Comparison of ENCODE assay signal across 24 cellular contexts in the genomic region with DNA sequence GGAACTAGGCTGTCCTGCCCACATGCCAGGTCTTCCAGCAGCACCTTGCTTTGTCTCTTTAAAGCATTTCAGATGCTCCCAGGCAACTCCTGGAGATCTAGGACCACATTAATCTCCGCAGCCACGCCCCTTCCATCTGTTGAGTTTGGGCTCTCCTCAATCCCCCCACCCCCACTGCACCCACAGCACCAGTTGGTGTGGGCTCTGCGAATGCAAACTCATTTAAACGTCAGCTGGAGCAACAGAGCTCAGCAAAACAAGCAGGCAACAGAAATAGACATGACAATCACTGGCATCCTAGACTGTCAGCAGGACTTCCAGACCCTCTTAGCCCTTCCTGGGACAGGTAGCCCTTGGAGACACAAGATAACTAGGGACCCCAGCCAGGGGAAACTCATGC.
A peak's percentile ranks its signal among the peaks of the same experiment; 100 is the strongest.
DNase-seq lines count a peak whose midpoint lies in the region; ATAC-seq, FAIRE-seq and TF ChIP-seq lines count a peak whose summit lies in the region.
"Had no signal": no experiment of that assay in that cellular context is flagged by ENCODE, and none has a peak within 500 bp of the region (broad histone marks: within the 10 kb centered on the region; RNA-seq: fewer than 3 reads in every experiment).

No MANE protein-coding gene starts in this region.

- H3K9me3 Mint-ChIP-seq in natural killer cell treated with Interleukin-12 subunit alpha and Interleukin-12 subunit beta and Interleukin-15 and Interleukin-18, amount 100 ng/mL, for 72 hours: no peaks in the 10 kb centered on the region
- H3K9me3 Mint-ChIP-seq: activated naive CD4-positive, alpha-beta T cell treated with anti-CD3 and anti-CD28 coated beads, Interleukin-2, amount 10 ng/mL, durations not matched to agents 7 days and 5 days; memory B cell; naive B cell had no signal

- H3K4me3 ChIP-seq in SJCRH30 (no peak overlapping the region), osteoblast (ENCODE audit: insufficient read depth, low read length) (no peak overlapping the region)
- H3K4me3 ChIP-seq: cardiac muscle cell had no signal

- H3K27ac Mint-ChIP-seq in natural killer cell treated with Interleukin-12 subunit alpha and Interleukin-12 subunit beta and Interleukin-15 and Interleukin-18, amount 100 ng/mL, for 72 hours: no peak overlapping the region
- H3K27ac Mint-ChIP-seq: activated naive CD4-positive, alpha-beta T cell treated with anti-CD3 and anti-CD28 coated beads, Interleukin-2, amount 10 ng/mL, durations not matched to agents 7 days and 5 days; memory B cell had no signal

- no peak overlapping the region for H3K4me2 ChIP-seq in osteoblast (ENCODE audit: insufficient read depth, low read length)

- TF ChIP-seq CTCF in D721Med (IDR thresholded peaks at IDR 0.05; ENCODE audit: insufficient read depth, missing control alignments) (no peak), osteoblast (IDR thresholded peaks at IDR 0.05; ENCODE audit: extremely low read depth, low read depth, low read length) (no peak)

- peak; percentile 93 for FAIRE-seq in D721Med (lab: Jason Lieb, UNC)
- FAIRE-seq: G401.6, TTC549 had no signal

- ATAC-seq in HG03175 (IDR thresholded peaks at IDR 0.05; ENCODE audit: unreplicated experiment) (no peak), GM18498 (IDR thresholded peaks at IDR 0.05; ENCODE audit: unreplicated experiment) (no peak)
- no peak for ATAC-seq in natural killer cell treated with Interleukin-12 subunit alpha and Interleukin-12 subunit beta and Interleukin-15 and Interleukin-18, amount 100 ng/mL, for 72 hours
- ATAC-seq: sciatic nerve had no signal

- H3K27ac ChIP-seq in SJCRH30: no peak overlapping the region
- no peak overlapping the region for H3K27ac ChIP-seq in osteoblast (ENCODE audit: low read depth, low read length)
- H3K27ac ChIP-seq: C4-2B, cardiac muscle cell, parathyroid adenoma had no signal

- H3K4me1 ChIP-seq in SJCRH30 (peaks cover 46% of the 10 kb centered on the region), osteoblast (ENCODE audit: insufficient read depth, low read length) (no peaks in the 10 kb centered on the region)
- H3K4me1 ChIP-seq: parathyroid adenoma had no signal

- in situ Hi-C loops in ACHN (cut with HindIII; ENCODE audit: low pct_ligation_motif_present, low pct_unique_long_range_greater_than_20kb, low sequenced_read_pairs): no loop called here

- no peaks in the 10 kb centered on the region for H3K79me2 ChIP-seq in osteoblast (ENCODE audit: insufficient read depth, low read length)
- H3K79me2 ChIP-seq: parathyroid adenoma had no signal

- H3K36me3 ChIP-seq in SJCRH30: no peaks in the 10 kb centered on the region
- H3K36me3 ChIP-seq in osteoblast (ENCODE audit: insufficient read depth, low read length): no peaks in the 10 kb centered on the region
- H3K36me3 ChIP-seq: cardiac muscle cell had no signal

- peaks cover 4 to 10% of the 10 kb centered on the region in 2 donors for H3K27me3 Mint-ChIP-seq in natural killer cell treated with Interleukin-12 subunit alpha and Interleukin-12 subunit beta and Interleukin-15 and Interleukin-18, amount 100 ng/mL, for 72 hours

- no peak overlapping the region for H3K4me3 Mint-ChIP-seq in natural killer cell treated with Interleukin-12 subunit alpha and Interleukin-12 subunit beta and Interleukin-15 and Interleukin-18, amount 100 ng/mL, for 72 hours
- H3K4me3 Mint-ChIP-seq: activated naive CD4-positive, alpha-beta T cell treated with anti-CD3 and anti-CD28 coated beads, Interleukin-2, amount 10 ng/mL, durations not matched to agents 7 days and 5 days; memory B cell; naive B cell had no signal

- H3K27me3 ChIP-seq in SJCRH30: peaks cover 8% of the 10 kb centered on the region
- H3K27me3 ChIP-seq in osteoblast (ENCODE audit: insufficient read depth, low read length): peaks cover 5% of the 10 kb centered on the region
- H3K27me3 ChIP-seq: cardiac muscle cell had no signal

- no peak overlapping the region for H2AFZ ChIP-seq in osteoblast (ENCODE audit: low read length)
- H2AFZ ChIP-seq: parathyroid adenoma had no signal

- no peaks in the 10 kb centered on the region for H4K20me1 ChIP-seq in osteoblast (ENCODE audit: insufficient read depth, low read length)

- H3K9me3 ChIP-seq in SJCRH30 (replicated peaks): peaks cover 4% of the 10 kb centered on the region; the same call in 1 of the 2 replicates
- H3K9me3 ChIP-seq in osteoblast (ENCODE audit: low read depth, low read length): no peaks in the 10 kb centered on the region

- DNase-seq in D721Med (ENCODE audit: insufficient read length, low spot score) (peak; percentile 92), NCI-H1694 treated with DMSO at 0.1 percent for 48 hours (lab: John Stamatoyannopoulos, UW) (peak; percentile 73), SJCRH30 (peak; percentile 80 to 86), osteoblast (ENCODE audit: insufficient read length, low spot score, missing footprints) (peak; percentile 58), ACHN (no peak)
- no peak for DNase-seq in natural killer cell treated with Interleukin-12 subunit alpha and Interleukin-12 subunit beta and Interleukin-15 and Interleukin-18, amount 100 ng/mL, for 72 hours (ENCODE audit: low spot score)
- DNase-seq: activated naive CD4-positive, alpha-beta T cell treated with anti-CD3 and anti-CD28 coated beads, Interleukin-2, amount 10 ng/mL, durations not matched to agents 7 days and 5 days; activated T-cell treated with anti-CD3 and anti-CD28 coated beads, Interleukin-2, amount 50 U/mL, for 48 hours; cortex of kidney; DMS153; naive B cell; NCI-H1105 treated with DMSO at 0.1 percent for 48 hours; NCI-H2107; NCI-H774; SHP77 had no signal

- H3K4me1 Mint-ChIP-seq in natural killer cell treated with Interleukin-12 subunit alpha and Interleukin-12 subunit beta and Interleukin-15 and Interleukin-18, amount 100 ng/mL, for 72 hours (ENCODE audit: low read depth in 2 of 2): no peaks in the 10 kb centered on the region
- H3K4me1 Mint-ChIP-seq: activated naive CD4-positive, alpha-beta T cell treated with anti-CD3 and anti-CD28 coated beads, Interleukin-2, amount 10 ng/mL, durations not matched to agents 7 days and 5 days; naive B cell had no signal

- no peaks in the 10 kb centered on the region for H3K36me3 Mint-ChIP-seq in natural killer cell treated with Interleukin-12 subunit alpha and Interleukin-12 subunit beta and Interleukin-15 and Interleukin-18, amount 100 ng/mL, for 72 hours
- H3K36me3 Mint-ChIP-seq: activated naive CD4-positive, alpha-beta T cell treated with anti-CD3 and anti-CD28 coated beads, Interleukin-2, amount 10 ng/mL, durations not matched to agents 7 days and 5 days; memory B cell; naive B cell had no signal

Comparison
In these comparisons a context has a peak if more than half of its experiments do, and no peak if none do; other contexts are left out.
1. DNase-seq: peak in D721Med (single experiment), NCI-H1694 treated with DMSO at 0.1 percent for 48 hours (single experiment), SJCRH30 (2 of 2) and osteoblast (single experiment); none in natural killer cell treated with Interleukin-12 subunit alpha and Interleukin-12 subunit beta and Interleukin-15 and Interleukin-18, amount 100 ng/mL, for 72 hours (single experiment) and ACHN (single experiment).